Comparison of ENCODE assay signal across 27 cellular contexts in genomic region chr19:46376241-46377153, GRCh38. TPM values are rescaled to one million over a fixed set of nuclear protein-coding genes. Genes with fewer than 3 reads are reported as not detected.
DNase-seq lines count a peak whose midpoint lies in the region; ATAC-seq and TF ChIP-seq lines count a peak whose summit lies in the region.
"Had no signal": no experiment of that assay in that cellular context is flagged by ENCODE, and none has a peak within 500 bp of the region (broad histone marks: within the 10 kb centered on the region; RNA-seq: fewer than 3 reads in every experiment).

No MANE protein-coding gene starts in this region.

- H3K9me3 ChIP-seq in ascending aorta: no peaks in the 10 kb centered on the region
- H3K9me3 ChIP-seq in mesenchymal stem cell (ENCODE audit: control insufficient read depth, low read length): no peaks in the 10 kb centered on the region
- H3K9me3 ChIP-seq: esophagus squamous epithelium, neutrophil, spleen had no signal

- no peak overlapping the region for H4K8ac ChIP-seq in mesenchymal stem cell (ENCODE audit: low read length)

- no peak overlapping the region for H2BK15ac ChIP-seq in mesenchymal stem cell (ENCODE audit: low read depth, poor library complexity, severe bottlenecking)

- no peaks in the 10 kb centered on the region for H3K27me3 Mint-ChIP-seq in HFFc6 (ENCODE audit: insufficient read depth)
- H3K27me3 Mint-ChIP-seq: stimulated activated naive CD8-positive, alpha-beta T cell treated with anti-CD3 and anti-CD28 coated beads, Interleukin-15, amount 100 ng/mL, for 72 hours had no signal

- H3K27ac ChIP-seq in ascending aorta (peak overlapping the region; percentile 74 to 76), mesenchymal stem cell (ENCODE audit: low read length, poor library complexity, severe bottlenecking) (no peak overlapping the region), temporal lobe (ENCODE audit: low read depth, low read length) (peak overlapping the region; percentile 13)
- H3K27ac ChIP-seq: neutrophil had no signal

- H2BK12ac ChIP-seq in mesenchymal stem cell (ENCODE audit: low read length in 2 of 2): no peak overlapping the region

- no peak overlapping the region for H3K4me3 ChIP-seq in ascending aorta
- H3K4me3 ChIP-seq in mesenchymal stem cell (ENCODE audit: insufficient read depth in 1 of 2, low read depth in 1 of 2, low read length in 2 of 2): no peak overlapping the region
- H3K4me3 ChIP-seq: esophagus squamous epithelium, spleen had no signal

- H3K4me2 ChIP-seq in mesenchymal stem cell (ENCODE audit: low read length, poor library complexity, severe bottlenecking): no peak overlapping the region

- H3K14ac ChIP-seq in mesenchymal stem cell (ENCODE audit: low read length in 2 of 2): no peak overlapping the region

- no peak overlapping the region for H2AFZ ChIP-seq in mesenchymal stem cell (ENCODE audit: low read depth, low read length)

- H3K4me1 Mint-ChIP-seq in HFFc6 (ENCODE audit: low read depth): peaks cover 86% of the 10 kb centered on the region

- no peak for ATAC-seq in GM18502 (IDR thresholded peaks at IDR 0.05; ENCODE audit: poor library complexity, unreplicated experiment)
- ATAC-seq in HG03108 (IDR thresholded peaks at IDR 0.05; ENCODE audit: unreplicated experiment): no peak
- ATAC-seq: activated naive CD4-positive, alpha-beta T cell treated with anti-CD3 and anti-CD28 coated beads, Interleukin-2, amount 50 U/mL, for 72 hours; stimulated activated naive CD8-positive, alpha-beta T cell treated with anti-CD3 and anti-CD28 coated beads, Interleukin-15, amount 100 ng/mL, for 72 hours had no signal

- DNase-seq in HFFc6 (no peak), ascending aorta (ENCODE audit: low spot score in 2 of 2) (peak in 1 of 2 donors; percentile 62), mesenchymal stem cell (no peak), AG20443 (ENCODE audit: low spot score) (no peak)
- DNase-seq: AML-193; DMS79; endodermal cell; esophagus squamous epithelium; islet precursor cell; Karpas-422; NCI-H1048; NCI-H2029; NCI-H226; NCI-H82; SIG-M5; spleen; stimulated activated CD4-positive, alpha-beta T cell treated with anti-CD3 and anti-CD28 coated beads, Interleukin-4, amount 100 ng/mL, for 24 hours had no signal

- H3K4me1 ChIP-seq in ascending aorta: peaks cover 10 to 47% of the 10 kb centered on the region in 2 donors
- peaks cover 27% of the 10 kb centered on the region for H3K4me1 ChIP-seq in mesenchymal stem cell (ENCODE audit: control insufficient read depth, insufficient read depth, low read depth, low read length)

- H4K91ac ChIP-seq in mesenchymal stem cell (ENCODE audit: low read length): peak overlapping the region; percentile 18

- peaks cover 37% of the 10 kb centered on the region for H3K36me3 Mint-ChIP-seq in HFFc6 (ENCODE audit: low read depth)

- no peak for TF ChIP-seq CTCF in HFFc6 (IDR thresholded peaks at IDR 0.05)
- no peak for TF ChIP-seq CTCF in ascending aorta (IDR thresholded peaks at IDR 0.05)

- H2AK5ac ChIP-seq in mesenchymal stem cell (ENCODE audit: low read length, severe bottlenecking): no peak overlapping the region

- no peaks in the 10 kb centered on the region for H3K27me3 ChIP-seq in ascending aorta
- H3K27me3 ChIP-seq in mesenchymal stem cell (ENCODE audit: control insufficient read depth in 1 of 2, insufficient read depth in 1 of 2, low read length in 2 of 2): no peaks in the 10 kb centered on the region
- H3K27me3 ChIP-seq: esophagus squamous epithelium, neutrophil, spleen had no signal

- peak overlapping the region; percentile 89 for H3K27ac Mint-ChIP-seq in HFFc6
- H3K27ac Mint-ChIP-seq: activated T-helper 1 cell treated with anti-CD3 and anti-CD28 coated beads, Interleukin-12 subunit alpha, Interleukin-12 subunit beta, Interleukin-2, Interleukin-4 antibody, amounts not matched to agents 30 ng/mL and 10 ng/mL and 1 ng/mL, durations not matched to agents 14 hours and 24 hours and 36 hours; endodermal cell had no signal

- no peak overlapping the region for H3K23ac ChIP-seq in mesenchymal stem cell (ENCODE audit: low read length in 2 of 2)

- no peak overlapping the region for H3K4me3 Mint-ChIP-seq in HFFc6
- H3K4me3 Mint-ChIP-seq: activated T-helper 1 cell treated with anti-CD3 and anti-CD28 coated beads, Interleukin-12 subunit alpha, Interleukin-12 subunit beta, Interleukin-2, Interleukin-4 antibody, amounts not matched to agents 30 ng/mL and 10 ng/mL and 1 ng/mL, durations not matched to agents 14 hours and 24 hours and 36 hours; endodermal cell; stimulated activated naive CD8-positive, alpha-beta T cell treated with anti-CD3 and anti-CD28 coated beads, Interleukin-15, amount 100 ng/mL, for 72 hours had no signal

- 97% methylated on average over 20 of the region's 20 CpGs for WGBS in mesenchymal stem cell

- H3K36me3 ChIP-seq in ascending aorta (peaks cover 8 to 33% of the 10 kb centered on the region in 2 donors), mesenchymal stem cell (ENCODE audit: control insufficient read depth in 1 of 2, insufficient read depth in 2 of 2, low read depth in 1 of 2, low read length in 2 of 2) (peaks cover 42 to 44% of the 10 kb centered on the region in 2 experiments)

- H2BK120ac ChIP-seq in mesenchymal stem cell (ENCODE audit: low read depth, low read length): no peak overlapping the region

- H3K18ac ChIP-seq in mesenchymal stem cell (ENCODE audit: low read depth in 1 of 2, low read length in 2 of 2): no peak overlapping the region

- H3K9ac ChIP-seq in mesenchymal stem cell (ENCODE audit: low read length): peak overlapping the region; percentile 85

- intact Hi-C loops in ascending aorta (cut with DNase I): loop anchor here (5.0 kb wide), 1 partner anchor 79 kb away; the partner anchor contains the start of gene HIF3A

- H2BK5ac ChIP-seq in mesenchymal stem cell (ENCODE audit: low read depth, low read length, poor library complexity, severe bottlenecking): no peak overlapping the region

- peaks cover 32% of the 10 kb centered on the region for H3K79me1 ChIP-seq in mesenchymal stem cell (replicated peaks; ENCODE audit: low read length, poor library complexity, severe bottlenecking)

- no peak overlapping the region for H3K4ac ChIP-seq in mesenchymal stem cell (ENCODE audit: low read depth in 1 of 2, low read length in 2 of 2)

- H3K9me3 Mint-ChIP-seq in HFFc6: no peaks in the 10 kb centered on the region
- H3K9me3 Mint-ChIP-seq: activated naive CD4-positive, alpha-beta T cell treated with anti-CD3 and anti-CD28 coated beads, Interleukin-2, amount 50 U/mL, for 72 hours; activated T-helper 1 cell treated with anti-CD3 and anti-CD28 coated beads, Interleukin-12 subunit alpha, Interleukin-12 subunit beta, Interleukin-2, Interleukin-4 antibody, amounts not matched to agents 30 ng/mL and 10 ng/mL and 1 ng/mL, durations not matched to agents 14 hours and 24 hours and 36 hours; endodermal cell; stimulated activated naive CD8-positive, alpha-beta T cell treated with anti-CD3 and anti-CD28 coated beads, Interleukin-15, amount 100 ng/mL, for 72 hours had no signal

RNA-seq across cellular contexts. Expression of gene PPP5C, which starts 29.6 kb away (rescaled TPM):
- 10 to 100 TPM; 62.8 to 80.6 (median 76.3) TPM for total RNA-seq in HFFc6 (2021; fragmentation: NEBNext Ultra II Directional; extraction: Animal tissue kit (Norgen Biotek cat#: 25700))
- total RNA-seq in ascending aorta: 96.1 TPM
- 67.1 TPM for polyA plus RNA-seq in mesenchymal stem cell (2013, experiment 1 of 2)
- 63.7 TPM for polyA plus RNA-seq in mesenchymal stem cell (2013, experiment 2 of 2)
- total RNA-seq in temporal lobe: 42.5 TPM

RNA-seq across cellular contexts. Expression of gene CCDC8, which starts 36.9 kb away (rescaled TPM):
- 10 to 100 TPM in 4 of 6 experiments, 1 to 10 TPM in 2; 6.3 to 10.6 (median 10.2) TPM for total RNA-seq in HFFc6 (2021; fragmentation: NEBNext Ultra II Directional; extraction: Animal tissue kit (Norgen Biotek cat#: 25700))
- 10.0 TPM for total RNA-seq in ascending aorta
- 17.9 TPM for polyA plus RNA-seq in mesenchymal stem cell (2013, experiment 1 of 2)
- 17.9 TPM for polyA plus RNA-seq in mesenchymal stem cell (2013, experiment 2 of 2)
- 2.5 TPM for total RNA-seq in temporal lobe
- total RNA-seq: activated CD8-positive, alpha-beta memory T cell treated with anti-CD3 and anti-CD28 coated beads for 36 hours; activated naive CD4-positive, alpha-beta T cell treated with anti-CD3 and anti-CD28 coated beads, Interleukin-2, amount 50 U/mL, for 72 hours; activated T-helper 1 cell treated with anti-CD3 and anti-CD28 coated beads, Interleukin-12 subunit alpha, Interleukin-12 subunit beta, Interleukin-2, Interleukin-4 antibody, amounts not matched to agents 30 ng/mL and 10 ng/mL and 1 ng/mL, durations not matched to agents 14 hours and 24 hours and 36 hours had no signal

RNA-seq across cellular contexts. Expression of gene PNMA8C, which starts 52.2 kb away (rescaled TPM):
- under 1 TPM in 3 of 6 experiments, not detected in 3; 0.05 to 0.09 (median 0.07) TPM for total RNA-seq in HFFc6 (2021; fragmentation: NEBNext Ultra II Directional; extraction: Animal tissue kit (Norgen Biotek cat#: 25700))
- total RNA-seq in ascending aorta (0.53 TPM), temporal lobe (23.4 TPM)
- polyA plus RNA-seq in mesenchymal stem cell (2013, experiment 1 of 2): 0.03 TPM
- polyA plus RNA-seq in mesenchymal stem cell (2013, experiment 2 of 2): 0.03 TPM
- total RNA-seq: activated CD8-positive, alpha-beta memory T cell treated with anti-CD3 and anti-CD28 coated beads for 36 hours; activated naive CD4-positive, alpha-beta T cell treated with anti-CD3 and anti-CD28 coated beads, Interleukin-2, amount 50 U/mL, for 72 hours; activated T-helper 1 cell treated with anti-CD3 and anti-CD28 coated beads, Interleukin-12 subunit alpha, Interleukin-12 subunit beta, Interleukin-2, Interleukin-4 antibody, amounts not matched to agents 30 ng/mL and 10 ng/mL and 1 ng/mL, durations not matched to agents 14 hours and 24 hours and 36 hours; esophagus squamous epithelium; lung microvascular endothelial cell; renal cortical epithelial cell; spleen had no signal

Comparison
In these comparisons a context has a peak if more than half of its experiments do, and no peak if none do; other contexts are left out.
1. RNA of gene PNMA8C, which starts 52.2 kb away (total RNA-seq): 23.4 TPM in temporal lobe (single experiment); 0.53 TPM in ascending aorta (single experiment) and 0.05 to 0.09 TPM in HFFc6; every median in the first group is over 10 times any median in the second.